Comparison of ENCODE assay signal across 8 cellular contexts in the genomic region with DNA sequence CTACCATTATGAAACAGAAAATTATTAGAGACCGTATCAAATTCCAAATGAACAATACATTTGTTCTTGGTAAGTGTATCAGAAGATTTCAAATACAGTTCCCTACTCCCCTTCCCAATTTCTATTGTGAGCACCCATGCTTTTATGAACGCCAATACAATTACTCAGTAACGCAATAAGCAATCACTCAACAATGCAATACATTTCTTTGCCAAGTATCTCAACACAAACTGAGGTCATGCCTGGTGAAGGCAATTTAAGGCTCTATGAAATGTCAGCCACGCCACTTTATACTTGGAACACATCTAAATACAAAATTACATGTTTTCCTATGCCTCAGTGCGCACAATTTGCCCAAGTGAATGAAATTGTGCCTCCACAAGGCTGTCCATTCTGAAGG. TPM values are rescaled to one million over a fixed set of nuclear protein-coding genes. Genes with fewer than 3 reads are reported as not detected.
DNase-seq lines count a peak whose midpoint lies in the region; ATAC-seq and TF ChIP-seq lines count a peak whose summit lies in the region.

No MANE protein-coding gene starts in this region.

- WGBS in ectodermal cell, 2 experiments, result 95 to 97% methylated on average over 4 of the region's 5 CpGs

- POLR2A ChIA-PET in BJ (lab: Charles Lee), result no interaction called here

- peaks cover 5 to 7% of the 10 kb centered on the region in 2 donors for H3K27me3 Mint-ChIP-seq in natural killer cell treated with Interleukin-12 subunit alpha and Interleukin-12 subunit beta and Interleukin-15 and Interleukin-18, amount 100 ng/mL, for 72 hours

- peak overlapping the region; percentile 23 to 73 for H3K27ac Mint-ChIP-seq in natural killer cell treated with Interleukin-12 subunit alpha and Interleukin-12 subunit beta and Interleukin-15 and Interleukin-18, amount 100 ng/mL, for 72 hours

- ATAC-seq in natural killer cell treated with Interleukin-12 subunit alpha and Interleukin-12 subunit beta and Interleukin-15 and Interleukin-18, amount 100 ng/mL, for 72 hours, result no peak
- no peak for ATAC-seq in sciatic nerve
- ATAC-seq in HG02970 (IDR thresholded peaks at IDR 0.05; ENCODE audit: low FRiP score, unreplicated experiment), result no peak
- no peak for ATAC-seq in GM21390 (IDR thresholded peaks at IDR 0.05; ENCODE audit: unreplicated experiment)

- H3K36me3 Mint-ChIP-seq in natural killer cell treated with Interleukin-12 subunit alpha and Interleukin-12 subunit beta and Interleukin-15 and Interleukin-18, amount 100 ng/mL, for 72 hours, result no peaks in the 10 kb centered on the region

- H3K9me3 ChIP-seq in ectodermal cell (ENCODE audit: control insufficient read depth, low read length), result no peaks in the 10 kb centered on the region

- H3K4me3 Mint-ChIP-seq in natural killer cell treated with Interleukin-12 subunit alpha and Interleukin-12 subunit beta and Interleukin-15 and Interleukin-18, amount 100 ng/mL, for 72 hours, result peak overlapping the region; percentile 56

- peaks cover 5% of the 10 kb centered on the region for H3K9me3 Mint-ChIP-seq in natural killer cell treated with Interleukin-12 subunit alpha and Interleukin-12 subunit beta and Interleukin-15 and Interleukin-18, amount 100 ng/mL, for 72 hours

- H3K4me1 ChIP-seq in ectodermal cell (ENCODE audit: control insufficient read depth, insufficient read depth, low read length), result no peaks in the 10 kb centered on the region

- H3K4me3 ChIP-seq in BJ (ENCODE audit: low read depth, low read length), result peak overlapping the region; percentile 67
- H3K4me3 ChIP-seq in ectodermal cell (ENCODE audit: insufficient read depth, low read depth, low read length), result peak overlapping the region; percentile 61

- H3K4me1 Mint-ChIP-seq in natural killer cell treated with Interleukin-12 subunit alpha and Interleukin-12 subunit beta and Interleukin-15 and Interleukin-18, amount 100 ng/mL, for 72 hours (ENCODE audit: low read depth in 2 of 2), result peaks cover 6 to 9% of the 10 kb centered on the region in 2 donors

- CTCF ChIA-PET in BJ (lab: Yijun Ruan, JAX), result interaction anchor here (0.7 to 1.4 kb wide), 3 partner anchors 16 to 205 kb away, joined by 3 to 4 read pairs (median 4); no protein-coding TSS in a partner anchor

- H3K27me3 ChIP-seq in BJ (ENCODE audit: control insufficient read depth, insufficient read depth, low read length), result no peaks in the 10 kb centered on the region
- no peaks in the 10 kb centered on the region for H3K27me3 ChIP-seq in ectodermal cell (ENCODE audit: control insufficient read depth, insufficient read depth, low read length, poor library complexity, severe bottlenecking)

- no peak for DNase-seq in BJ (ENCODE audit: low read depth)
- peak; percentile 1 for DNase-seq in LoVo (ENCODE audit: low spot score)
- no peak for DNase-seq in natural killer cell treated with Interleukin-12 subunit alpha and Interleukin-12 subunit beta and Interleukin-15 and Interleukin-18, amount 100 ng/mL, for 72 hours (ENCODE audit: low spot score)
- DNase-seq in sciatic nerve (ENCODE audit: low spot score), result no peak
- no peak for DNase-seq in NCI-H1436 treated with DMSO at 0.1 percent for 48 hours (lab: John Stamatoyannopoulos, UW)

- intact Hi-C loops in sciatic nerve (cut with DNase I), result no loop called here

- no peak overlapping the region for H3K27ac ChIP-seq in ectodermal cell (ENCODE audit: insufficient read depth, low read depth, low read length, poor library complexity, severe bottlenecking)

- H3K36me3 ChIP-seq in BJ (ENCODE audit: control insufficient read depth, insufficient read depth, low read length) (no peaks in the 10 kb centered on the region), ectodermal cell (ENCODE audit: control insufficient read depth, insufficient read depth, low read length) (no peaks in the 10 kb centered on the region)

- TF ChIP-seq CTCF in BJ (IDR thresholded peaks at IDR 0.05; ENCODE audit: insufficient read depth, low read depth, low read length), result no peak

RNA-seq across cellular contexts. Expression of gene PNPLA4, which starts 0.7 kb away (rescaled TPM):
- polyA plus RNA-seq in BJ (2011; rRNA removed), result 20.1 and 26.0 TPM in 2 replicates
- 8.4 and 9.0 TPM in 2 replicates for polyA minus RNA-seq in BJ (2011; rRNA and poly(A)+ RNA removed)
- polyA plus RNA-seq in ectodermal cell (2013, experiment 1 of 4), result 24.3 TPM
- 28.6 TPM for polyA plus RNA-seq in ectodermal cell (2013, experiment 2 of 4)
- polyA plus RNA-seq in ectodermal cell (2013, experiment 3 of 4), result 23.3 TPM
- polyA plus RNA-seq in ectodermal cell (2013, experiment 4 of 4), result 27.1 TPM
- 1 to 10 TPM; 2.0 to 9.4 TPM for total RNA-seq in natural killer cell treated with Interleukin-12 subunit alpha and Interleukin-12 subunit beta and Interleukin-15 and Interleukin-18, amount 100 ng/mL, for 72 hours
- 14.4 TPM for total RNA-seq in sciatic nerve
